In genomic region chr6:127090051-127090450, GRCh38 we compare ENCODE assay signal across 26 cellular contexts. TPM values are rescaled to one million over a fixed set of nuclear protein-coding genes. Genes with fewer than 3 reads are reported as not detected.
"Had no signal": no experiment of that assay in that cellular context is flagged by ENCODE, and none has a peak within 500 bp of the region (broad histone marks: within the 10 kb centered on the region; RNA-seq: fewer than 3 reads in every experiment).

No MANE protein-coding gene starts in this region.

- H3K4me1 ChIP-seq: adrenal gland, body of pancreas, breast epithelium, Peyer's patch had no signal

- H3K4me1 Mint-ChIP-seq: activated CD4-positive, alpha-beta T cell treated with anti-CD3 and anti-CD28 coated beads for 36 hours; activated CD4-positive, alpha-beta T cell treated with anti-CD3 and anti-CD28 coated beads, Interleukin-2, amount 10 ng/mL, durations not matched to agents 7 days and 5 days; activated naive CD4-positive, alpha-beta T cell treated with anti-CD3 and anti-CD28 coated beads, Interleukin-2, amount 50 U/mL, for 24 hours; activated naive CD8-positive, alpha-beta T cell treated with anti-CD3 and anti-CD28 coated beads, Interleukin-2, amount 10 ng/mL, durations not matched to agents 7 days and 5 days had no signal

- H3K9me3 ChIP-seq: adrenal gland, body of pancreas, breast epithelium, Peyer's patch, SJSA1, SK-N-SH had no signal

- H3K27ac ChIP-seq: adrenal gland, body of pancreas, breast epithelium, Peyer's patch, SJSA1 had no signal

- DNase-seq: activated CD4-positive, alpha-beta T cell treated with anti-CD3 and anti-CD28 coated beads for 36 hours; activated CD4-positive, alpha-beta T cell treated with anti-CD3 and anti-CD28 coated beads, Interleukin-2, amount 10 ng/mL, durations not matched to agents 7 days and 5 days; activated CD4-positive, alpha-beta T cell treated with anti-CD3 and anti-CD28 coated beads, Interleukin-2, amount 50 U/mL, for 48 hours; activated CD8-positive, alpha-beta T cell treated with anti-CD3 and anti-CD28 coated beads, Interleukin-2, amount 10 ng/mL, durations not matched to agents 7 days and 5 days; activated gamma-delta T cell; activated naive CD4-positive, alpha-beta T cell treated with Interleukin-2 at 50 U/mL for 16 hours; activated naive CD8-positive, alpha-beta T cell treated with anti-CD3 and anti-CD28 coated beads, Interleukin-2, amount 10 ng/mL, durations not matched to agents 7 days and 5 days; activated T-cell treated with anti-CD3 and anti-CD28 coated beads, Interleukin-2, amount 50 U/mL, for 24 hours; adrenal gland; body of pancreas; NCI-H1092 treated with DMSO at 0.1 percent for 48 hours; NCI-H1417 treated with DMSO at 0.1 percent for 48 hours; NCI-H1930; NCI-H345; NCI-H524 treated with DMSO at 0.1 percent for 48 hours; Peyer's patch; RPMI8226; SHP77 treated with DMSO at 0.1 percent for 48 hours; SK-N-SH had no signal

- H3K27ac Mint-ChIP-seq: activated CD4-positive, alpha-beta T cell treated with anti-CD3 and anti-CD28 coated beads for 36 hours; activated CD4-positive, alpha-beta T cell treated with anti-CD3 and anti-CD28 coated beads, Interleukin-2, amount 10 ng/mL, durations not matched to agents 7 days and 5 days; activated CD8-positive, alpha-beta T cell treated with anti-CD3 and anti-CD28 coated beads, Interleukin-2, amount 10 ng/mL, durations not matched to agents 7 days and 5 days; activated naive CD4-positive, alpha-beta T cell treated with anti-CD3 and anti-CD28 coated beads, Interleukin-2, amount 50 U/mL, for 24 hours; activated naive CD8-positive, alpha-beta T cell treated with anti-CD3 and anti-CD28 coated beads, Interleukin-2, amount 10 ng/mL, durations not matched to agents 7 days and 5 days; activated T-cell treated with anti-CD3 and anti-CD28 coated beads, Interleukin-2, amount 50 U/mL, for 24 hours; activated T-helper 2 cell treated with anti-CD3 and anti-CD28 coated beads, Interferon-gamma antibody, Interleukin-2, Interleukin-4, amounts not matched to agents 10 μg/mL and 5 μg/mL and 100 μg/mL, durations not matched to agents 14 hours and 24 hours and 36 hours; T-helper 1 cell treated with Interleukin-12 subunit alpha and Interleukin-12 subunit beta and Interleukin-4 antibody, amounts not matched to agents 30 μg/mL and 1 μg/mL, for 36 hours; T-helper 2 cell treated with Interferon-gamma antibody and Interleukin-4, amounts not matched to agents 5 μg/mL and 100 μg/mL, for 36 hours had no signal

- H3K9me3 Mint-ChIP-seq: activated CD4-positive, alpha-beta T cell treated with anti-CD3 and anti-CD28 coated beads, Interleukin-2, amount 10 ng/mL, durations not matched to agents 7 days and 5 days; activated naive CD4-positive, alpha-beta T cell treated with anti-CD3 and anti-CD28 coated beads, Interleukin-2, amount 50 U/mL, for 24 hours; activated naive CD8-positive, alpha-beta T cell treated with anti-CD3 and anti-CD28 coated beads, Interleukin-2, amount 10 ng/mL, durations not matched to agents 7 days and 5 days; activated T-cell treated with anti-CD3 and anti-CD28 coated beads, Interleukin-2, amount 50 U/mL, for 24 hours; activated T-helper 2 cell treated with anti-CD3 and anti-CD28 coated beads, Interferon-gamma antibody, Interleukin-2, Interleukin-4, amounts not matched to agents 10 μg/mL and 5 μg/mL and 100 μg/mL, durations not matched to agents 14 hours and 24 hours and 36 hours; T-helper 1 cell treated with Interleukin-12 subunit alpha and Interleukin-12 subunit beta and Interleukin-4 antibody, amounts not matched to agents 30 μg/mL and 1 μg/mL, for 36 hours; T-helper 2 cell treated with Interferon-gamma antibody and Interleukin-4, amounts not matched to agents 5 μg/mL and 100 μg/mL, for 36 hours had no signal

- H3K4me3 Mint-ChIP-seq: activated CD4-positive, alpha-beta T cell treated with anti-CD3 and anti-CD28 coated beads for 36 hours; activated CD4-positive, alpha-beta T cell treated with anti-CD3 and anti-CD28 coated beads, Interleukin-2, amount 10 ng/mL, durations not matched to agents 7 days and 5 days; activated CD8-positive, alpha-beta T cell treated with anti-CD3 and anti-CD28 coated beads, Interleukin-2, amount 10 ng/mL, durations not matched to agents 7 days and 5 days; activated naive CD4-positive, alpha-beta T cell treated with anti-CD3 and anti-CD28 coated beads, Interleukin-2, amount 50 U/mL, for 24 hours; activated naive CD8-positive, alpha-beta T cell treated with anti-CD3 and anti-CD28 coated beads, Interleukin-2, amount 10 ng/mL, durations not matched to agents 7 days and 5 days; activated T-cell treated with anti-CD3 and anti-CD28 coated beads, Interleukin-2, amount 50 U/mL, for 24 hours; T-helper 1 cell treated with Interleukin-12 subunit alpha and Interleukin-12 subunit beta and Interleukin-4 antibody, amounts not matched to agents 30 μg/mL and 1 μg/mL, for 36 hours; T-helper 2 cell treated with Interferon-gamma antibody and Interleukin-4, amounts not matched to agents 5 μg/mL and 100 μg/mL, for 36 hours had no signal

- H3K4me2 ChIP-seq: SK-N-SH had no signal

- H3K4me3 ChIP-seq: adrenal gland, body of pancreas, breast epithelium, Peyer's patch, SJSA1 had no signal

- H3K27me3 ChIP-seq: adrenal gland, body of pancreas, breast epithelium, Peyer's patch, SJSA1 had no signal

- H3K36me3 Mint-ChIP-seq: activated naive CD4-positive, alpha-beta T cell treated with anti-CD3 and anti-CD28 coated beads, Interleukin-2, amount 50 U/mL, for 24 hours; activated naive CD8-positive, alpha-beta T cell treated with anti-CD3 and anti-CD28 coated beads, Interleukin-2, amount 10 ng/mL, durations not matched to agents 7 days and 5 days had no signal

- H3K36me3 ChIP-seq: adrenal gland, breast epithelium, Peyer's patch, SJSA1 had no signal

- H3K9ac ChIP-seq: SK-N-SH had no signal

- ATAC-seq: activated CD4-positive, alpha-beta T cell treated with anti-CD3 and anti-CD28 coated beads for 36 hours; activated CD4-positive, CD25-positive, alpha-beta regulatory T cell treated with anti-CD3 and anti-CD28 coated beads, Interleukin-2, amount 50 U/mL, for 24 hours; activated CD8-positive, alpha-beta T cell treated with anti-CD3 and anti-CD28 coated beads, Interleukin-2, amount 10 ng/mL, durations not matched to agents 7 days and 5 days; body of pancreas had no signal

RNA-seq across cellular contexts. Expression of gene RSPO3, which starts 28.4 kb away (rescaled TPM):
- total RNA-seq: activated CD4-positive, alpha-beta T cell treated with anti-CD3 and anti-CD28 coated beads for 36 hours; activated CD4-positive, alpha-beta T cell treated with anti-CD3 and anti-CD28 coated beads, Interleukin-2, amount 10 ng/mL, durations not matched to agents 7 days and 5 days; activated CD8-positive, alpha-beta T cell treated with anti-CD3 and anti-CD28 coated beads, Interleukin-2, amount 10 ng/mL, durations not matched to agents 7 days and 5 days; activated naive CD8-positive, alpha-beta T cell treated with anti-CD3 and anti-CD28 coated beads, Interleukin-2, amount 10 ng/mL, durations not matched to agents 7 days and 5 days; activated T-helper 2 cell treated with anti-CD3 and anti-CD28 coated beads, Interferon-gamma antibody, Interleukin-2, Interleukin-4, amounts not matched to agents 10 μg/mL and 5 μg/mL and 100 μg/mL, durations not matched to agents 14 hours and 24 hours and 36 hours; SJSA1 had no signal
- polyA plus RNA-seq: SK-N-SH had no signal
